ENCODE assay signal across 9 cellular contexts in genomic region chr12:52873513-52873831, GRCh38. TPM values are rescaled to one million over a fixed set of nuclear protein-coding genes. Genes with fewer than 3 reads are reported as not detected.
DNase-seq lines count a peak whose midpoint lies in the region; ATAC-seq and TF ChIP-seq lines count a peak whose summit lies in the region.
"Had no signal": no experiment of that assay in that cellular context is flagged by ENCODE, and none has a peak within 500 bp of the region (broad histone marks: within the 10 kb centered on the region; RNA-seq: fewer than 3 reads in every experiment).

No MANE protein-coding gene starts in this region.

- peak overlapping the region in 7 of 12 donors; percentile 46 to 63 (median 56) for H3K4me3 ChIP-seq in heart left ventricle
- H3K4me3 ChIP-seq in lower lobe of right lung: peak overlapping the region; percentile 58
- H3K4me3 ChIP-seq in upper lobe of left lung: peak overlapping the region in 3 of 4 donors; percentile 35 to 48 (median 46)

- no peak for ATAC-seq in heart left ventricle
- ATAC-seq in left ventricle myocardium superior: no peak
- ATAC-seq in lower lobe of right lung: no peak
- no peak for ATAC-seq in upper lobe of left lung (ENCODE audit: low FRiP score in 2 of 2)
- no peak for ATAC-seq in GM21423 (IDR thresholded peaks at IDR 0.05; ENCODE audit: unreplicated experiment)

- no peaks in the 10 kb centered on the region for H3K36me3 Mint-ChIP-seq in activated naive CD8-positive, alpha-beta T cell

- TF ChIP-seq POLR2A in heart left ventricle (IDR thresholded peaks at IDR 0.05): no peak
- no peak for TF ChIP-seq POLR2A in upper lobe of left lung (IDR thresholded peaks at IDR 0.05)

- peak overlapping the region; percentile 84 for H3K4me3 Mint-ChIP-seq in activated naive CD8-positive, alpha-beta T cell

- H3K9me3 ChIP-seq in heart left ventricle (no peaks in the 10 kb centered on the region), lower lobe of right lung (no peaks in the 10 kb centered on the region), upper lobe of left lung (no peaks in the 10 kb centered on the region)

- 70 to 96% (median 74%) methylated on average over 2 to 4 of the region's 4 CpGs for WGBS in heart left ventricle, 4 donors
- 62 to 63% methylated on average over 4 of the region's 4 CpGs for WGBS in upper lobe of left lung, 2 donors

- H3K4me1 ChIP-seq in heart left ventricle (peaks cover 0 to 39% (median 10%) of the 10 kb centered on the region in 12 donors), lower lobe of right lung (peaks cover 30% of the 10 kb centered on the region), upper lobe of left lung (peaks cover 23 to 37% (median 28%) of the 10 kb centered on the region in 4 donors)

- no peaks in the 10 kb centered on the region for H3K27me3 ChIP-seq in heart left ventricle
- no peaks in the 10 kb centered on the region for H3K27me3 ChIP-seq in lower lobe of right lung (ENCODE audit: low read depth)
- H3K27me3 ChIP-seq in upper lobe of left lung: no peaks in the 10 kb centered on the region

- intact Hi-C loops in heart left ventricle (cut with DNase I) (loop anchor here in 3 of 10 donors (5.0 kb wide), 2 partner anchors 291 to 501 kb away; no protein-coding TSS in a partner anchor), left ventricle myocardium superior (cut with micrococcal nuclease) (loop anchor here (10.0 kb wide), 2 partner anchors 499 to 719 kb away; no protein-coding TSS in a partner anchor), lower lobe of right lung (cut with DNase I) (no loop called here)

- TF ChIP-seq CTCF in heart left ventricle (IDR thresholded peaks at IDR 0.05) (no peak), lower lobe of right lung (IDR thresholded peaks at IDR 0.05) (no peak), upper lobe of left lung (IDR thresholded peaks at IDR 0.05) (no peak), GM13977 (IDR thresholded peaks at IDR 0.05; ENCODE audit: extremely low read depth, insufficient read depth, missing control alignments) (no peak)

- peaks cover 25% of the 10 kb centered on the region for H3K4me1 Mint-ChIP-seq in activated naive CD8-positive, alpha-beta T cell (ENCODE audit: low read depth)

- peak overlapping the region; percentile 69 for H3K27ac Mint-ChIP-seq in activated naive CD8-positive, alpha-beta T cell

- H3K9me3 Mint-ChIP-seq in activated naive CD8-positive, alpha-beta T cell (ENCODE audit: low read depth): no peaks in the 10 kb centered on the region

- H3K36me3 ChIP-seq in heart left ventricle (no peaks in the 10 kb centered on the region), lower lobe of right lung (no peaks in the 10 kb centered on the region), upper lobe of left lung (no peaks in the 10 kb centered on the region)

- H3K27me3 Mint-ChIP-seq in activated naive CD8-positive, alpha-beta T cell: no peaks in the 10 kb centered on the region

- TF ChIP-seq EP300 in upper lobe of left lung (IDR thresholded peaks at IDR 0.05): no peak

- H3K27ac ChIP-seq in heart left ventricle (peak overlapping the region; percentile 39 to 76 (median 64)), lower lobe of right lung (peak overlapping the region; percentile 88), upper lobe of left lung (peak overlapping the region; percentile 13 to 80 (median 77))

- DNase-seq in heart left ventricle (no peak), left ventricle myocardium superior (no peak), lower lobe of right lung (no peak), upper lobe of left lung (no peak), GM13977 (ENCODE audit: low spot score) (no peak), cerebellar nuclear complex (lab: John Stamatoyannopoulos, UW) (no peak)

- in situ Hi-C loops in GM13977 (cut with MboI; ENCODE audit: low pct_unique_long_range_greater_than_20kb, low sequenced_read_pairs, unreplicated experiment): no loop called here

RNA-seq across cellular contexts. Expression of gene KRT78, which starts 24.7 kb away (rescaled TPM):
- total RNA-seq in heart left ventricle (not detected), left ventricle myocardium superior (not detected), lower lobe of right lung (not detected), upper lobe of left lung (under 1 TPM in 2 of 6 donors, not detected in 4; 0.13 to 0.30 TPM)
- polyA plus RNA-seq in heart left ventricle: under 1 TPM in 1 of 2 donors, not detected in 1; 0.14 TPM
- total RNA-seq: T-helper 2 cell treated with Interferon-gamma antibody and Interleukin-4, amounts not matched to agents 100 ng/mL and 5 ng/mL, for 36 hours had no signal

RNA-seq across cellular contexts. Expression of gene KRT8, which starts 31.4 kb away (rescaled TPM):
- total RNA-seq in heart left ventricle (100 to 1,000 TPM in 6 of 9 donors, 10 to 100 TPM in 3; 79.9 to 210 (median 110) TPM), left ventricle myocardium superior (100 TPM), lower lobe of right lung (139 TPM), upper lobe of left lung (1,000 to 10,000 TPM in 1 of 6 donors, 100 to 1,000 TPM in 4, 10 to 100 TPM in 1; 90.1 to 1,458 (median 358) TPM)
- 100 to 1,000 TPM; 139 to 227 TPM for polyA plus RNA-seq in heart left ventricle

RNA-seq across cellular contexts. Expression of gene KRT79, which starts 39.4 kb away (rescaled TPM):
- total RNA-seq in heart left ventricle (not detected), left ventricle myocardium superior (not detected), lower lobe of right lung (3.9 TPM), upper lobe of left lung (1 to 10 TPM in 3 of 6 donors, under 1 TPM in 1, not detected in 2; 0.30 to 8.9 (median 1.3) TPM)
- polyA plus RNA-seq in heart left ventricle: under 1 TPM in 1 of 2 donors, not detected in 1; 0.24 TPM
- total RNA-seq: T-helper 2 cell treated with Interferon-gamma antibody and Interleukin-4, amounts not matched to agents 100 ng/mL and 5 ng/mL, for 36 hours had no signal

RNA-seq across cellular contexts. Expression of gene KRT4, which starts 59.6 kb away (rescaled TPM):
- not detected for total RNA-seq in heart left ventricle
- polyA plus RNA-seq in heart left ventricle: under 1 TPM in 1 of 2 donors, not detected in 1; 0.51 TPM
- not detected for total RNA-seq in left ventricle myocardium superior
- 6.4 TPM for total RNA-seq in lower lobe of right lung
- 10 to 100 TPM in 4 of 6 donors, 1 to 10 TPM in 2; 2.1 to 36.1 (median 15.1) TPM for total RNA-seq in upper lobe of left lung
- total RNA-seq: T-helper 2 cell treated with Interferon-gamma antibody and Interleukin-4, amounts not matched to agents 100 ng/mL and 5 ng/mL, for 36 hours had no signal
